ENCODE assay signal across 8 cellular contexts in the genomic region with DNA sequence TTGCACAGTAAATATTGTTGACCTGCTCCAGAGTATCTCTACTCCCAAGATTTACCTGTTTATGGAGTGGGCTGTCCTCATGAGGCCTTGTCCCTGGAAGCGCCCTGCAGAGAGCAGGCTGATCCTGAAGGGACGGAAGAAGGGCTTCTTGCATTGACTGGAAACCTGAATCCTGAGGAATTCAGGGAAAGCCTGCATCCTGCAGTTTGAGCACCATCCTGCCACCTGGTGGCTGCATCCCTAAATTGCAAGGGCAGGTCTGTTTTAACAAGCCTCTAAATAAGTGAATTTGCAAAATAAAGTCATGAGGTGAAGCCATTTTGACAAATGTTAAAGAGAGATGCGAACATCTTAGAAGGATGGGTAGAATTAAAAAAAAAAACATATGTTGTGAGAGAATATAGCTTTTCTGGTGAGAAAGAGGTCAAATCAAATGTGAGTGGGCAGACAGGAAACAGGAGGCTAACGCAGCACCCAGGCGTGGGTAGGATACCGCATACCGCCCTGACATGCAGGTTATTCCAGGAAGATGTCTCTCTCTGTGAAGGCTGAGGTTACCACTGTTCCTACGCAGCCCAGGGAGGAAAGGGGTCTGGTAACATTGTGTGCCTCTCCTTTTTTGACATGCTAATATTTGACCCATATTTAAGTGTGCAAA.
A peak's percentile ranks its signal among the peaks of the same experiment; 100 is the strongest.
DNase-seq lines count a peak whose midpoint lies in the region; ATAC-seq, FAIRE-seq and TF ChIP-seq lines count a peak whose summit lies in the region.

No MANE protein-coding gene starts in this region.

- BruUV-seq in HepG2 (replicated peaks; lab: Mats Ljungman, UMichigan), result no TSS peak

- in situ Hi-C loops in GM23248 (cut with MboI), result no loop called here
- in situ Hi-C loops in HepG2 (cut with HindIII; ENCODE audit: extremely low pct_ligation_motif_present, low pct_unique_long_range_greater_than_20kb), result loop anchor here (25.0 kb wide), 1 partner anchor 560 kb away; no protein-coding TSS in a partner anchor

- DNase-seq in AG04450 (ENCODE audit: low read depth, low spot score) (peak; percentile 4), GM23248 (peak; percentile 8), SW480 (ENCODE audit: low spot score) (peak; percentile 36), astrocyte of the hippocampus (ENCODE audit: low read depth, low spot score) (peak; percentile 72), HepG2 (ENCODE audit: low spot score) (peak; percentile 49), omental fat pad (ENCODE audit: low spot score) (no peak)
- DNase-seq in stimulated activated effector memory CD8-positive, alpha-beta T cell treated with anti-CD3 and anti-CD28 coated beads, Interleukin-12 subunit alpha, Interleukin-12 subunit beta, amount 100 ng/mL, for 72 hours (ENCODE audit: low spot score in 2 of 2), result peak; percentile 42 to 82

- TF ChIP-seq EP300 in HepG2 (IDR thresholded peaks at IDR 0.05; ENCODE audit: low read depth in 2 of 2, low read length in 2 of 2), result no peak
- no peak for TF ChIP-seq EP300 in HepG2 (CRISPR knock-in tag; IDR thresholded peaks at IDR 0.05; ENCODE audit: borderline replicate concordance)

- H3K27ac Mint-ChIP-seq in stimulated activated effector memory CD8-positive, alpha-beta T cell treated with anti-CD3 and anti-CD28 coated beads, Interleukin-12 subunit alpha, Interleukin-12 subunit beta, amount 100 ng/mL, for 72 hours, result peak overlapping the region; percentile 89

- no peak overlapping the region for H3K27ac ChIP-seq in AG04450 (ENCODE audit: low read depth, low read length)
- no peak overlapping the region for H3K27ac ChIP-seq in GM23248
- no peak overlapping the region for H3K27ac ChIP-seq in HepG2 (ENCODE audit: extremely low read length, insufficient read depth, low read length)

- peak; percentile 60 for TF ChIP-seq CTCF in AG04450 (IDR thresholded peaks at IDR 0.05; ENCODE audit: low read depth, low read length)
- peak; percentile 85 for TF ChIP-seq CTCF in HepG2 (CRISPR knock-in tag; IDR thresholded peaks at IDR 0.05)
- no peak for TF ChIP-seq CTCF in omental fat pad (IDR thresholded peaks at IDR 0.05)

- TF ChIP-seq POLR2A in HepG2 (IDR thresholded peaks at IDR 0.05; ENCODE audit: insufficient read depth in 1 of 2, low read depth in 2 of 2, low read length in 2 of 2), result no peak

- 86% methylated on average over 8 of the region's 8 CpGs for WGBS in GM23248 (ENCODE audit: low coverage in 1 of 2, low lambda C conversion rate in 2 of 2, missing lambda C conversion rate in 2 of 2), 2 experiments
- 51% methylated on average over 8 of the region's 8 CpGs for WGBS in HepG2 (ENCODE audit: low lambda C conversion rate)

- H3K9me3 Mint-ChIP-seq in stimulated activated effector memory CD8-positive, alpha-beta T cell treated with anti-CD3 and anti-CD28 coated beads, Interleukin-12 subunit alpha, Interleukin-12 subunit beta, amount 100 ng/mL, for 72 hours, result peaks cover 2% of the 10 kb centered on the region

- H3K9me3 ChIP-seq in AG04450 (ENCODE audit: control insufficient read depth, insufficient read depth, low read length) (no peaks in the 10 kb centered on the region), GM23248 (ENCODE audit: low read depth) (no peaks in the 10 kb centered on the region), HepG2 (ENCODE audit: low read length) (no peaks in the 10 kb centered on the region)

- no peaks in the 10 kb centered on the region for H3K36me3 ChIP-seq in GM23248 (ENCODE audit: low read depth)
- H3K36me3 ChIP-seq in HepG2 (replicated peaks in 1 of 2; ENCODE audit: control insufficient read depth in 1 of 2, insufficient read depth in 2 of 2, low read length in 2 of 2), result no peaks in the 10 kb centered on the region

- peaks cover 43% of the 10 kb centered on the region for H3K36me3 Mint-ChIP-seq in stimulated activated effector memory CD8-positive, alpha-beta T cell treated with anti-CD3 and anti-CD28 coated beads, Interleukin-12 subunit alpha, Interleukin-12 subunit beta, amount 100 ng/mL, for 72 hours

- H3K79me2 ChIP-seq in GM23248 (ENCODE audit: insufficient read depth) (no peaks in the 10 kb centered on the region), HepG2 (ENCODE audit: insufficient read depth, low read length) (no peaks in the 10 kb centered on the region)

- POLR2A ChIA-PET in AG04450 (lab: Yijun Ruan, JAX), result no interaction called here
- POLR2A ChIA-PET in HepG2 (lab: Yijun Ruan, JAX), result no interaction called here

- H3K4me1 Mint-ChIP-seq in stimulated activated effector memory CD8-positive, alpha-beta T cell treated with anti-CD3 and anti-CD28 coated beads, Interleukin-12 subunit alpha, Interleukin-12 subunit beta, amount 100 ng/mL, for 72 hours, result peaks cover 50% of the 10 kb centered on the region

- H3K4me3 Mint-ChIP-seq in stimulated activated effector memory CD8-positive, alpha-beta T cell treated with anti-CD3 and anti-CD28 coated beads, Interleukin-12 subunit alpha, Interleukin-12 subunit beta, amount 100 ng/mL, for 72 hours, result peak overlapping the region; percentile 56

- intact Hi-C loops in HepG2 (cut with micrococcal nuclease; ENCODE audit: unreplicated experiment), result loop anchor here (1.0 kb wide), 5 partner anchors 245 to 610 kb away; no protein-coding TSS in a partner anchor

- CTCF ChIA-PET in AG04450 (lab: Charles Lee), result interaction anchor here (0.6 to 1.1 kb wide), 4 partner anchors 43 to 1099 kb away, joined by 3 read pairs; no protein-coding TSS in a partner anchor
- CTCF ChIA-PET in HepG2 (lab: Yijun Ruan, JAX; ENCODE audit: low intra/inter-chr PET ratio, low total read pairs), result interaction anchor here (1.2 to 1.9 kb wide), 5 partner anchors 245 to 575 kb away, joined by 3 to 17 read pairs (median 8); no protein-coding TSS in a partner anchor

- H3K4me2 ChIP-seq in GM23248 (ENCODE audit: unreplicated experiment), result no peak overlapping the region
- no peak overlapping the region for H3K4me2 ChIP-seq in HepG2 (ENCODE audit: low read depth, low read length)

- peak; percentile 60 for TF ChIP-seq RAD21 in HepG2 (CRISPR knock-in tag; IDR thresholded peaks at IDR 0.05)

- peaks cover 17% of the 10 kb centered on the region for H3K4me1 ChIP-seq in GM23248 (ENCODE audit: insufficient read depth)
- no peaks in the 10 kb centered on the region for H3K4me1 ChIP-seq in HepG2 (ENCODE audit: insufficient read depth, low read length)

- H3K9ac ChIP-seq in GM23248, result no peak overlapping the region
- no peak overlapping the region for H3K9ac ChIP-seq in HepG2 (ENCODE audit: insufficient read depth, low read depth, low read length)

- peaks cover 10% of the 10 kb centered on the region; the same call in 1 of the 2 replicates for H3F3A ChIP-seq in GM23248 (ENCODE audit: insufficient read depth)

- H3K9me2 ChIP-seq in GM23248 (ENCODE audit: insufficient read depth), result no peaks in the 10 kb centered on the region

- H4K20me1 ChIP-seq in GM23248 (ENCODE audit: insufficient read depth) (no peaks in the 10 kb centered on the region), HepG2 (ENCODE audit: insufficient read depth, low read length) (no peaks in the 10 kb centered on the region)

- H2AFZ ChIP-seq in GM23248 (no peak overlapping the region), HepG2 (ENCODE audit: low read length) (no peak overlapping the region)

- peak; percentile 83 for ATAC-seq in HepG2
- ATAC-seq in stimulated activated effector memory CD8-positive, alpha-beta T cell treated with anti-CD3 and anti-CD28 coated beads, Interleukin-12 subunit alpha, Interleukin-12 subunit beta, amount 100 ng/mL, for 72 hours, result peak; percentile 91
- no peak for ATAC-seq in omental fat pad (ENCODE audit: low FRiP score)
- ATAC-seq in GM18511 (IDR thresholded peaks at IDR 0.05; ENCODE audit: unreplicated experiment), result no peak

- peak; percentile 97 for FAIRE-seq in HepG2 (lab: Jason Lieb, UNC)

- H3K4me3 ChIP-seq in AG04450 (ENCODE audit: low read depth, low read length) (no peak overlapping the region), GM23248 (no peak overlapping the region), HepG2 (replicated peaks in 1 of 3; ENCODE audit: insufficient read depth in 1 of 3, low read depth in 2 of 3, low read length in 3 of 3) (no peak overlapping the region)

- no peaks in the 10 kb centered on the region for H3K27me3 ChIP-seq in AG04450 (ENCODE audit: control insufficient read depth, insufficient read depth, low read length)
- H3K27me3 ChIP-seq in GM23248 (replicated peaks; ENCODE audit: insufficient read depth), result no peaks in the 10 kb centered on the region
- peaks cover 0 to 5% of the 10 kb centered on the region in 2 experiments; a peak in 1 of 5 replicates for H3K27me3 ChIP-seq in HepG2 (ENCODE audit: control insufficient read depth in 1 of 2, insufficient read depth in 2 of 2, low read length in 2 of 2)

TF ChIP-seq in HepG2, 621 proteins besides CTCF, POLR2A, EP300 and RAD21 (continues in another document):
- TF ChIP-seq SMC3 (IDR thresholded peaks at IDR 0.05; ENCODE audit: low read length) (peak; percentile 82), MATR3 (CRISPR knock-in tag; IDR thresholded peaks at IDR 0.05) (no peak), NBN (conservative IDR thresholded peaks at IDR 0.05) (no peak), KDM2A (CRISPR knock-in tag; IDR thresholded peaks at IDR 0.05; ENCODE audit: borderline replicate concordance, low read depth) (0 out of 2 replicates have a peak, but pooled peaks have one; percentile 52), STAG1 (CRISPR knock-in tag; IDR thresholded peaks at IDR 0.05) (peak; percentile 78), ZNF468 (CRISPR knock-in tag; IDR thresholded peaks at IDR 0.05) (no peak), TOPORS (CRISPR knock-in tag; IDR thresholded peaks at IDR 0.05) (peak; percentile 57; the same call in 1 of the 2 replicates)

Comparison
In these comparisons a context has a peak if more than half of its experiments do, and no peak if none do; other contexts are left out.
1. CTCF ChIP-seq: peak in AG04450 (single experiment) and HepG2 (single experiment); none in omental fat pad (0 of 3).
2. ATAC-seq: peak in HepG2 (single experiment) and stimulated activated effector memory CD8-positive, alpha-beta T cell treated with anti-CD3 and anti-CD28 coated beads, Interleukin-12 subunit alpha, Interleukin-12 subunit beta, amount 100 ng/mL, for 72 hours (single experiment); none in omental fat pad (single experiment) and GM18511 (single experiment).